9 cellular contexts compared by ENCODE assay signal in the genomic region with DNA sequence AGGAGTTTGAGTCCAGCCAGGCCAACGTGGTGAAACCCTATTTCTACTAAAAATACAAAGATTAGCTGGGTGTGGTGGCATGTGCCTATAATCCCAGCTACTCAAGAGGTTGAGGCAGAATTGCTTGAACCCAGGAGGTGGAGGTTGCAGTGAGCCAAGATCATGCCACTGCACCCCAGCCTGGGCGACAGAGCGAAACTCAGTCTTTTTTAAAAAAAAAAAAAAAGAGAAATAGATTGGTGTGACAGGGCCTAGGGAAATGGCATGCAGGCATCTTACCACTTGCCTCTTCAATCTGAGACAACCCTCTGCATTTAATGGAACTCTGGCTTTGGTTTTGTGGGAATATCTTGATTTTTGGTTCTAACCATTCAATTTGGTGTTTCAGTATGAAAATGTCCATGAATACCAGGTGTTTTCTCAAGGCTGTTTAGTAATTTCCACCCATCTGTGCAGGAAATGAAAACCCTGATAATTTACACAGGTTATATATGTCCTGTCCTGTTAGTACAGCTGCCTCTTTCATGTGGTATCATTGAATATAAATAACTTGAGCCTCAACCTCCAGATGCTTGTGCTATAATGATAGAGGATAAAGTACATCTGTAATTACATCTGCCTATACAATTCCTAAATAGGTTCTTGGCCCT. TPM values are rescaled to one million over a fixed set of nuclear protein-coding genes. Genes with fewer than 3 reads are reported as not detected.
DNase-seq lines count a peak whose midpoint lies in the region; ATAC-seq, FAIRE-seq and TF ChIP-seq lines count a peak whose summit lies in the region.
"Had no signal": no experiment of that assay in that cellular context is flagged by ENCODE, and none has a peak within 500 bp of the region (broad histone marks: within the 10 kb centered on the region; RNA-seq: fewer than 3 reads in every experiment).

No MANE protein-coding gene starts in this region.

- 0 out of 2 replicates have a peak, but pooled peaks cover 4% of the 10 kb centered on the region for H3K4me1 ChIP-seq in Caco-2

- no peaks in the 10 kb centered on the region for H3K9me3 Mint-ChIP-seq in Caco-2 (ENCODE audit: unreplicated experiment)

- H3K4me1 Mint-ChIP-seq in Caco-2 (ENCODE audit: low read depth, unreplicated experiment) = peaks cover 5% of the 10 kb centered on the region

- H3K4me3 ChIP-seq in fibroblast of villous mesenchyme (ENCODE audit: low read depth, low read length) = no peak overlapping the region
- H3K4me3 ChIP-seq in Caco-2 (ENCODE audit: low read depth, low read length) = no peak overlapping the region

- no peak for TF ChIP-seq POLR2A in GM12892 (IDR thresholded peaks at IDR 0.05; ENCODE audit: low read depth, low read length)

- no peaks in the 10 kb centered on the region for H3K27me3 Mint-ChIP-seq in Caco-2 (ENCODE audit: insufficient read depth, unreplicated experiment)

- H3K9me3 ChIP-seq in Caco-2 = no peaks in the 10 kb centered on the region

- CTCF ChIA-PET in Caco-2 (lab: Charles Lee) = no interaction called here

- peak; percentile 80 for FAIRE-seq in GM12892 (lab: Jason Lieb, UNC)

- no TSS peak for BruUV-seq in Caco-2 (replicated peaks; lab: Mats Ljungman, UMichigan)

- in situ Hi-C loops in G401 (cut with HindIII; ENCODE audit: low sequenced_read_pairs) = no loop called here

- H3K4me3 Mint-ChIP-seq in Caco-2 (ENCODE audit: unreplicated experiment) = no peak overlapping the region

- H3K36me3 Mint-ChIP-seq in Caco-2 (ENCODE audit: insufficient read depth, unreplicated experiment) = peaks cover 89% of the 10 kb centered on the region

- TF ChIP-seq CTCF in fibroblast of villous mesenchyme (IDR thresholded peaks at IDR 0.05; ENCODE audit: insufficient read depth, low read depth, low read length) (no peak), Caco-2 (IDR thresholded peaks at IDR 0.05; ENCODE audit: insufficient read depth in 1 of 2, low read depth in 1 of 2, low read length in 1 of 2, severe bottlenecking in 1 of 2, unreplicated experiment in 1 of 2) (no peak)

- intact Hi-C loops in Caco-2 (cut with micrococcal nuclease; ENCODE audit: unreplicated experiment) = no loop called here

- no peaks in the 10 kb centered on the region for H3K27me3 ChIP-seq in Caco-2 (replicated peaks; ENCODE audit: control insufficient read depth, insufficient read depth, low read length)

- ATAC-seq in GM21526 (IDR thresholded peaks at IDR 0.05; ENCODE audit: low FRiP score, unreplicated experiment) = peak; percentile 60
- ATAC-seq: HCT116 had no signal

- no peak for DNase-seq in GM12892 (ENCODE audit: insufficient read length)
- DNase-seq in NAMALWA (ENCODE audit: low spot score) = peak; percentile 93
- DNase-seq in fibroblast of villous mesenchyme (ENCODE audit: low read depth) = peak; percentile 58
- DNase-seq in cerebellum (ENCODE audit: low spot score) = no peak
- DNase-seq in COLO668 (lab: John Stamatoyannopoulos, UW; ENCODE audit: unreplicated experiment) = no peak
- DNase-seq in G401 (ENCODE audit: low spot score) = no peak
- no peak for DNase-seq in Caco-2

- no peak overlapping the region for H3K27ac Mint-ChIP-seq in Caco-2 (ENCODE audit: unreplicated experiment)

- H3K36me3 ChIP-seq in Caco-2 (ENCODE audit: control insufficient read depth, insufficient read depth, low read length) = peaks cover 4% of the 10 kb centered on the region

- POLR2A ChIA-PET in Caco-2 (lab: Charles Lee) = no interaction called here

RNA-seq across cellular contexts. Expression of a gene that starts 8.4 kb away (rescaled TPM):
- 74.8 TPM for polyA plus RNA-seq in GM12892 (2012; ENCODE audit: missing spikeins)
- total RNA-seq in fibroblast of villous mesenchyme (219 and 247 TPM in 2 replicates), cerebellum (43.3 TPM), Caco-2 (2022) (215 and 225 TPM in 2 replicates)
- total RNA-seq in G401 (2014; rRNA removed; shearing (Covaris generic)) = 107 and 124 TPM in 2 replicates

RNA-seq across cellular contexts. Expression of a gene that starts 19.5 kb away (rescaled TPM):
- polyA plus RNA-seq in GM12892 (2012; ENCODE audit: missing spikeins) = 19.7 TPM
- total RNA-seq in fibroblast of villous mesenchyme = 21.6 and 34.5 TPM in 2 replicates
- 19.3 TPM for total RNA-seq in cerebellum
- total RNA-seq in G401 (2014; rRNA removed; shearing (Covaris generic)) = 46.4 and 49.5 TPM in 2 replicates
- total RNA-seq in Caco-2 (2022) = 27.8 and 33.1 TPM in 2 replicates

RNA-seq across cellular contexts. Expression of a gene that starts 50.1 kb away (rescaled TPM):
- 22.6 TPM for polyA plus RNA-seq in GM12892 (2012; ENCODE audit: missing spikeins)
- total RNA-seq in fibroblast of villous mesenchyme (11.2 and 13.9 TPM in 2 replicates), cerebellum (4.1 TPM), Caco-2 (2022) (8.2 and 11.4 TPM in 2 replicates)
- total RNA-seq in G401 (2014; rRNA removed; shearing (Covaris generic)) = 33.2 and 38.1 TPM in 2 replicates

RNA-seq across cellular contexts. Expression of a gene that starts 50.3 kb away (rescaled TPM):
- 21.5 TPM for polyA plus RNA-seq in GM12892 (2012; ENCODE audit: missing spikeins)
- total RNA-seq in fibroblast of villous mesenchyme (17.4 and 22.0 TPM in 2 replicates), cerebellum (6.1 TPM), Caco-2 (2022) (34.0 and 38.0 TPM in 2 replicates)
- total RNA-seq in G401 (2014; rRNA removed; shearing (Covaris generic)) = 48.6 and 53.9 TPM in 2 replicates

Comparison
In these comparisons a context has a peak if more than half of its experiments do, and no peak if none do; other contexts are left out.
1. DNase-seq: peak in NAMALWA (single experiment) and fibroblast of villous mesenchyme (single experiment); none in GM12892 (single experiment), cerebellum (single experiment), COLO668 (single experiment), G401 (single experiment) and Caco-2 (0 of 2).